Comparison of ENCODE assay signal across 19 cellular contexts in genomic region chr10:3220853-3221252, GRCh38. TPM values are rescaled to one million over a fixed set of nuclear protein-coding genes. Genes with fewer than 3 reads are reported as not detected.
A peak's percentile ranks its signal among the peaks of the same experiment; 100 is the strongest.
DNase-seq lines count a peak whose midpoint lies in the region; ATAC-seq and TF ChIP-seq lines count a peak whose summit lies in the region.
"Had no signal": no experiment of that assay in that cellular context is flagged by ENCODE, and none has a peak within 500 bp of the region (broad histone marks: within the 10 kb centered on the region; RNA-seq: fewer than 3 reads in every experiment).

No MANE protein-coding gene starts in this region.

- H3K4me3 ChIP-seq in right lobe of liver: no peak overlapping the region
- no peak overlapping the region for H3K4me3 ChIP-seq in psoas muscle
- H3K4me3 ChIP-seq: BLaER1 treated with 17β-estradiol and CSF1 and Interleukin-3, amounts not matched to agents 10 nM and 100 nM; left lung; pancreas; smooth muscle cell; tibial nerve had no signal

- H3K27me3 ChIP-seq in right lobe of liver (no peaks in the 10 kb centered on the region), psoas muscle (ENCODE audit: insufficient read depth in 3 of 3, low read length in 2 of 3) (peaks cover 0 to 3% (median 0%) of the 10 kb centered on the region in 3 donors)
- H3K27me3 ChIP-seq: left lung, pancreas, tibial nerve had no signal

- no peaks in the 10 kb centered on the region for H3K4me1 ChIP-seq in right lobe of liver
- H3K4me1 ChIP-seq in psoas muscle: no peaks in the 10 kb centered on the region
- H3K4me1 ChIP-seq: left lung, pancreas, tibial nerve had no signal

- no peaks in the 10 kb centered on the region for H3K9me3 ChIP-seq in right lobe of liver
- H3K9me3 ChIP-seq in psoas muscle: no peaks in the 10 kb centered on the region
- H3K9me3 ChIP-seq: left lung, pancreas, tibial nerve had no signal

- DNase-seq in CD1c-positive myeloid dendritic cell (ENCODE audit: extremely low spot score): peak; percentile 4
- DNase-seq in LHCN-M2 (ENCODE audit: low read depth): peak; percentile 58
- DNase-seq in amniotic epithelial cell (ENCODE audit: low read depth): peak; percentile 65
- peak; percentile 60 for DNase-seq in hepatic stellate cell (ENCODE audit: low spot score)
- DNase-seq in effector CD4-positive, alpha-beta T cell: no peak
- no peak for DNase-seq in right lobe of liver
- DNase-seq in activated effector memory CD4-positive, alpha-beta T cell treated with anti-CD3 and anti-CD28 coated beads, Interleukin-2, amount 50 U/mL, for 16 hours: no peak
- no peak for DNase-seq in psoas muscle
- DNase-seq: activated CD4-positive, CD25-positive, alpha-beta regulatory T cell treated with anti-CD3 and anti-CD28 coated beads, Interleukin-2, amount 50 U/mL, for 72 hours; DMS153; Karpas-422; left lung; NCI-H1436; NCI-H2227 treated with DMSO at 0.1 percent for 48 hours; pancreas; SHP77 treated with DMSO at 0.1 percent for 48 hours had no signal

- TF ChIP-seq CTCF in right lobe of liver (IDR thresholded peaks at IDR 0.05) (no peak), psoas muscle (IDR thresholded peaks at IDR 0.05) (no peak)

- intact Hi-C loops in right lobe of liver (cut with DNase I) (no loop called here), psoas muscle (cut with DNase I) (no loop called here)

- H3K36me3 ChIP-seq in right lobe of liver (no peaks in the 10 kb centered on the region), psoas muscle (ENCODE audit: insufficient read depth in 1 of 2, low read depth in 1 of 2) (no peaks in the 10 kb centered on the region)
- H3K36me3 ChIP-seq: BLaER1 treated with 17β-estradiol and CSF1 and Interleukin-3, amounts not matched to agents 10 nM and 100 nM; left lung; pancreas; tibial nerve had no signal

- ATAC-seq in right lobe of liver (no peak), psoas muscle (no peak)
- ATAC-seq: left lung, pancreas had no signal

- no peak overlapping the region for H3K27ac ChIP-seq in right lobe of liver
- H3K27ac ChIP-seq in psoas muscle: no peak overlapping the region
- H3K27ac ChIP-seq: BLaER1 treated with 17β-estradiol and CSF1 and Interleukin-3, amounts not matched to agents 10 nM and 100 nM; left lung; pancreas; tibial nerve had no signal

- TF ChIP-seq POLR2A in right lobe of liver (IDR thresholded peaks at IDR 0.05): no peak

RNA-seq across cellular contexts. Expression of gene PITRM1, which starts 48.3 kb away (rescaled TPM):
- total RNA-seq in LHCN-M2 (2014; rRNA removed): 113 and 134 TPM in 2 replicates
- polyA plus RNA-seq in LHCN-M2 (2012): 92.0 TPM
- total RNA-seq in right lobe of liver: 10 to 100 TPM; 40.7 to 59.5 (median 49.7) TPM
- 100 to 1,000 TPM in 2 of 4 donors, 10 to 100 TPM in 2; 74.5 to 112 (median 94.2) TPM for total RNA-seq in psoas muscle
- 10 to 100 TPM; 51.0 to 79.3 (median 68.3) TPM for polyA plus RNA-seq in psoas muscle

Comparison
In these comparisons a context has a peak if more than half of its experiments do, and no peak if none do; other contexts are left out.
1. DNase-seq: peak in CD1c-positive myeloid dendritic cell (single experiment), LHCN-M2 (single experiment), amniotic epithelial cell (single experiment) and hepatic stellate cell (single experiment); none in effector CD4-positive, alpha-beta T cell (single experiment), right lobe of liver (0 of 3), activated effector memory CD4-positive, alpha-beta T cell treated with anti-CD3 and anti-CD28 coated beads, Interleukin-2, amount 50 U/mL, for 16 hours (single experiment) and psoas muscle (0 of 2).